ENCODE assay signal across 8 cellular contexts in genomic region chr22:26658161-26658560, GRCh38. TPM values are rescaled to one million over a fixed set of nuclear protein-coding genes. Genes with fewer than 3 reads are reported as not detected.
DNase-seq lines count a peak whose midpoint lies in the region; ATAC-seq and TF ChIP-seq lines count a peak whose summit lies in the region.

No MANE protein-coding gene starts in this region.

- peak overlapping the region; percentile 91 for H3K4me2 ChIP-seq in SK-N-SH

- POLR2A ChIA-PET in activated CD4-positive, alpha-beta T cell treated with anti-CD3 and anti-CD28 coated beads for 36 hours (lab: Charles Lee) = no interaction called here
- POLR2A ChIA-PET in SK-N-SH (lab: Yijun Ruan, JAX) = interaction anchor here (1.2 kb wide), 1 partner anchor 10 kb away, joined by 3 read pairs; no protein-coding TSS in a partner anchor

- no peaks in the 10 kb centered on the region for H4K20me1 ChIP-seq in SK-N-SH (ENCODE audit: insufficient read depth)

- peak overlapping the region; percentile 69 for H2AFZ ChIP-seq in SK-N-SH (ENCODE audit: low read depth)

- peaks cover 23% of the 10 kb centered on the region for H3K4me1 Mint-ChIP-seq in activated CD4-positive, alpha-beta T cell treated with anti-CD3 and anti-CD28 coated beads for 36 hours

- no peak for TF ChIP-seq EP300 in SK-N-SH (IDR thresholded peaks at IDR 0.05; ENCODE audit: borderline replicate concordance in 1 of 2, low read depth in 1 of 2, low read length in 1 of 2)

- H3K36me3 ChIP-seq in SK-N-SH (replicated peaks in 1 of 2; ENCODE audit: control insufficient read depth in 1 of 2, insufficient read depth in 2 of 2, low read length in 1 of 2) (no peaks in the 10 kb centered on the region), esophagus squamous epithelium (no peaks in the 10 kb centered on the region), spleen (no peaks in the 10 kb centered on the region)

- no peak for TF ChIP-seq CTCF in SK-N-SH (IDR thresholded peaks at IDR 0.05)
- TF ChIP-seq CTCF in esophagus squamous epithelium (IDR thresholded peaks at IDR 0.05) = no peak
- TF ChIP-seq CTCF in spleen (IDR thresholded peaks at IDR 0.05 in 8 of 11, conservative IDR thresholded peaks at IDR 0.05 in 3 of 11) = no peak

- peak; percentile 39 for ATAC-seq in activated CD4-positive, alpha-beta T cell treated with anti-CD3 and anti-CD28 coated beads for 36 hours

- intact Hi-C loops in activated CD4-positive, alpha-beta T cell treated with anti-CD3 and anti-CD28 coated beads for 36 hours (cut with DNase I, micrococcal nuclease) = loop anchor here in 1 of 2 experiments (5.0 kb wide), 1 partner anchor 66 kb away; the partner anchor contains the start of gene TPST2
- intact Hi-C loops in esophagus squamous epithelium (cut with DNase I) = no loop called here
- intact Hi-C loops in spleen (cut with DNase I; ENCODE audit: low total_unique reads) = no loop called here

- no peaks in the 10 kb centered on the region for H3K9me3 Mint-ChIP-seq in activated CD4-positive, alpha-beta T cell treated with anti-CD3 and anti-CD28 coated beads for 36 hours (ENCODE audit: low read depth)

- 7% methylated on average over 11 of the region's 11 CpGs for WGBS in SK-N-SH (ENCODE audit: low lambda C conversion rate)
- 1 to 5% methylated on average over 7 to 9 of the region's 11 CpGs for WGBS in esophagus squamous epithelium, 2 donors
- WGBS in spleen, 5 donors = 4 to 8% (median 7%) methylated on average over 11 of the region's 11 CpGs

- peak overlapping the region; percentile 81 for H3K4me3 Mint-ChIP-seq in activated CD4-positive, alpha-beta T cell treated with anti-CD3 and anti-CD28 coated beads for 36 hours

- no peak for TF ChIP-seq RAD21 in SK-N-SH (IDR thresholded peaks at IDR 0.05; ENCODE audit: low read length)

- H3K9ac ChIP-seq in SK-N-SH = peak overlapping the region; percentile 11; the same call in 1 of the 2 replicates

- no peaks in the 10 kb centered on the region for H3K79me2 ChIP-seq in SK-N-SH (ENCODE audit: insufficient read depth)

- DNase-seq in activated CD4-positive, alpha-beta T cell treated with anti-CD3 and anti-CD28 coated beads for 36 hours = peak; percentile 27
- no peak for DNase-seq in activated CD4-positive, alpha-beta T cell treated with anti-CD3 and anti-CD28 coated beads, Interleukin-2, amount 50 U/mL, for 1 hour
- no peak for DNase-seq in SK-N-SH
- no peak for DNase-seq in esophagus squamous epithelium (lab: John Stamatoyannopoulos, UW)
- DNase-seq in spleen = no peak
- DNase-seq in GM03348 (ENCODE audit: low spot score) = no peak
- DNase-seq in GM19238 (ENCODE audit: insufficient read length, low spot score) = no peak
- DNase-seq in iPS-NIHi11 (ENCODE audit: low spot score) = no peak

- no peaks in the 10 kb centered on the region for H3K9me3 ChIP-seq in SK-N-SH
- H3K9me3 ChIP-seq in esophagus squamous epithelium = no peaks in the 10 kb centered on the region
- H3K9me3 ChIP-seq in spleen = no peaks in the 10 kb centered on the region

- H3K27me3 ChIP-seq in SK-N-SH (ENCODE audit: insufficient read depth) = peaks cover 9% of the 10 kb centered on the region
- H3K27me3 ChIP-seq in esophagus squamous epithelium = peaks cover 8 to 86% (median 12%) of the 10 kb centered on the region in 4 donors
- H3K27me3 ChIP-seq in spleen (replicated peaks in 1 of 7) = peaks cover 0 to 51% (median 28%) of the 10 kb centered on the region in 7 donors

- H3K4me3 ChIP-seq in SK-N-SH (ENCODE audit: low read depth in 2 of 2, low read length in 1 of 2) (peak overlapping the region; percentile 54 to 56), esophagus squamous epithelium (peak overlapping the region; percentile 2 to 61 (median 35)), spleen (peak overlapping the region; percentile 22 to 70 (median 40))

- peaks cover 10% of the 10 kb centered on the region for H3K27me3 Mint-ChIP-seq in activated CD4-positive, alpha-beta T cell treated with anti-CD3 and anti-CD28 coated beads for 36 hours

- CTCF ChIA-PET in activated CD4-positive, alpha-beta T cell treated with anti-CD3 and anti-CD28 coated beads for 36 hours (lab: Charles Lee) = interaction anchor here (0.7 kb wide), 1 partner anchor 14 kb away, joined by 3 read pairs; no protein-coding TSS in a partner anchor
- CTCF ChIA-PET in SK-N-SH (lab: Yijun Ruan, JAX) = no interaction called here

- no peaks in the 10 kb centered on the region for H3K9me2 ChIP-seq in SK-N-SH

- no peaks in the 10 kb centered on the region for H3K36me3 Mint-ChIP-seq in activated CD4-positive, alpha-beta T cell treated with anti-CD3 and anti-CD28 coated beads for 36 hours (ENCODE audit: low read depth)

- H3K27ac Mint-ChIP-seq in activated CD4-positive, alpha-beta T cell treated with anti-CD3 and anti-CD28 coated beads for 36 hours = peak overlapping the region; percentile 82

- H3K4me1 ChIP-seq in SK-N-SH (ENCODE audit: control insufficient read depth in 1 of 2, insufficient read depth in 2 of 2, low read depth in 1 of 2, low read length in 1 of 2) (peaks cover 6 to 7% of the 10 kb centered on the region in 2 experiments; a peak in 2 of 4 replicates), esophagus squamous epithelium (peaks cover 22 to 29% (median 22%) of the 10 kb centered on the region in 3 donors), spleen (peaks cover 22 to 51% (median 32%) of the 10 kb centered on the region in 6 donors)

- TF ChIP-seq POLR2A in esophagus squamous epithelium (IDR thresholded peaks at IDR 0.05) (no peak), spleen (IDR thresholded peaks at IDR 0.05) (no peak)

- peaks cover 6% of the 10 kb centered on the region for H3F3A ChIP-seq in SK-N-SH (replicated peaks; ENCODE audit: insufficient read depth)

- peak overlapping the region in 1 of 2 experiments; percentile 67; a peak in 3 of 4 replicates for H3K27ac ChIP-seq in SK-N-SH (ENCODE audit: low read depth in 2 of 2, low read length in 1 of 2)
- no peak overlapping the region for H3K27ac ChIP-seq in esophagus squamous epithelium
- H3K27ac ChIP-seq in spleen = peak overlapping the region in 4 of 8 donors; percentile 60 to 74 (median 68)

TF ChIP-seq in SK-N-SH, 30 proteins besides CTCF, POLR2A, EP300 and RAD21:
- TF ChIP-seq RFX5 (IDR thresholded peaks at IDR 0.05; ENCODE audit: low read length) = no peak
- no peak for TF ChIP-seq ZBTB33 (IDR thresholded peaks at IDR 0.05; ENCODE audit: borderline replicate concordance, low read depth)
- peak; percentile 5; the same call in 1 of the 2 replicates for TF ChIP-seq MAX (IDR thresholded peaks at IDR 0.05; ENCODE audit: low read depth)
- no peak for TF ChIP-seq SMC3 (IDR thresholded peaks at IDR 0.05; ENCODE audit: low read depth, low read length)
- TF ChIP-seq YY1 (IDR thresholded peaks at IDR 0.05; ENCODE audit: low read depth) = no peak

RNA-seq across cellular contexts. Expression of gene MIAT, which starts 0.8 kb away (rescaled TPM):
- total RNA-seq in activated CD4-positive, alpha-beta T cell treated with anti-CD3 and anti-CD28 coated beads for 36 hours = 10 to 100 TPM; 18.5 to 19.7 TPM
- polyA plus RNA-seq in SK-N-SH (2012; rRNA removed) (5.4 and 10.4 TPM in 2 replicates), spleen (1 to 10 TPM in 2 of 3 donors, under 1 TPM in 1; 0.77 to 3.2 (median 1.7) TPM)
- polyA plus RNA-seq in SK-N-SH (2012; cell fraction: cytosol; rRNA removed) = 0.62 and 1.1 TPM in 2 replicates
- 44.1 and 55.9 TPM in 2 replicates for polyA plus RNA-seq in SK-N-SH (2012; cell fraction: nucleus; rRNA removed)
- total RNA-seq in esophagus squamous epithelium (1 to 10 TPM in 2 of 4 donors, under 1 TPM in 2; 0.50 to 2.4 (median 1.4) TPM), spleen (10 to 100 TPM; 16.0 to 62.4 (median 24.8) TPM)

RNA-seq across cellular contexts. Expression of gene CRYBA4, which starts 36.4 kb away (rescaled TPM):
- total RNA-seq in activated CD4-positive, alpha-beta T cell treated with anti-CD3 and anti-CD28 coated beads for 36 hours = not detected
- polyA plus RNA-seq in SK-N-SH (2012; rRNA removed) = not detected in 2 replicates
- polyA plus RNA-seq in SK-N-SH (2012; cell fraction: cytosol; rRNA removed) = not detected in 2 replicates
- not detected in 2 replicates for polyA plus RNA-seq in SK-N-SH (2012; cell fraction: nucleus; rRNA removed)
- not detected for total RNA-seq in esophagus squamous epithelium
- not detected for total RNA-seq in spleen
- under 1 TPM; 0.20 to 0.24 (median 0.22) TPM for polyA plus RNA-seq in spleen

RNA-seq across cellular contexts. Expression of gene CRYBB1, which starts 40.3 kb away (rescaled TPM):
- total RNA-seq in activated CD4-positive, alpha-beta T cell treated with anti-CD3 and anti-CD28 coated beads for 36 hours = not detected
- polyA plus RNA-seq in SK-N-SH (2012; rRNA removed) (0.05 TPM in 1 of 2 replicates, not detected in the other), spleen (1 to 10 TPM in 2 of 3 donors, under 1 TPM in 1; 0.98 to 1.9 (median 1.3) TPM)
- 0.07 and 0.09 TPM in 2 replicates for polyA plus RNA-seq in SK-N-SH (2012; cell fraction: cytosol; rRNA removed)
- polyA plus RNA-seq in SK-N-SH (2012; cell fraction: nucleus; rRNA removed) = not detected in 2 replicates
- total RNA-seq in esophagus squamous epithelium (under 1 TPM in 1 of 4 donors, not detected in 3; 0.95 TPM), spleen (1 to 10 TPM in 6 of 7 donors, under 1 TPM in 1; 0.34 to 2.9 (median 2.1) TPM)

Comparison
In these comparisons a context has a peak if more than half of its experiments do, and no peak if none do; other contexts are left out.
1. RNA of gene MIAT, which starts 0.8 kb away (total RNA-seq): 16.0 to 62.4 TPM in spleen and 18.5 to 19.7 TPM in activated CD4-positive, alpha-beta T cell treated with anti-CD3 and anti-CD28 coated beads for 36 hours; 0.50 to 2.4 TPM in esophagus squamous epithelium; every median in the first group is over 4 times any median in the second.
2. Peak in every context shown above with its lines, with median percentiles within 50 percentile points of each other: H3K4me3 ChIP-seq.